6 cellular contexts compared by ENCODE assay signal in the genomic region with DNA sequence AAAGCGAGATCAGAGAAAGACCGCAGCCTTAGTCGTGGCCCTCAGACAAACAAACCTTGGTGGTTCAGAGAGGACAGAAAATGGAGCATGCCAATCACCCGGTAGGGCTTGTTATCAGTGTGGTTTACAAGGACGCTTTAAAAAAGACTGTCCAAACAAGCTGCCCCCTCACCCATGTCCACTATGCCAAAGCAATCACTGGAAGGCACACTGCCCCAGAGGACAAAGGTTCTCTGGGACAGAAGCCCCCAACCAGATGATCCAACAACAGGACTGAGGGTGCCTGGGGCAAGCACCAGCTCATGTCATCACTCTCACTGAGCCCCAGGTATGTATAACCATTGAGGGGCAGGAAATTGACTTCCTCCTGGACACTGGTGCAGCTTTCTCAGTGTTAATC. TPM values are rescaled to one million over a fixed set of nuclear protein-coding genes. Genes with fewer than 3 reads are reported as not detected.
"Had no signal": no experiment of that assay in that cellular context is flagged by ENCODE, and none has a peak within 500 bp of the region (broad histone marks: within the 10 kb centered on the region; RNA-seq: fewer than 3 reads in every experiment).

No MANE protein-coding gene starts in this region.

RNA-seq across cellular contexts. Expression of gene IFIT1B, which starts 31.4 kb away (rescaled TPM):
- total RNA-seq: GM23248, GM23338, H1, H7, H9, HFFc6 had no signal
- polyA plus RNA-seq: GM23248, H1 had no signal
